In genomic region chr16:57912529-57913260, GRCh38 we compare ENCODE assay signal across 2 cellular contexts.
TF ChIP-seq lines count a peak whose summit lies in the region.

No MANE protein-coding gene starts in this region.

TF ChIP-seq in HEK293, 187 proteins besides CTCF, POLR2A, EP300 and RAD21 (continued from another document):
- TF ChIP-seq ZNF26 (tag by site-specific recombination; IDR thresholded peaks at IDR 0.05) (no peak), ZNF157 (tag by site-specific recombination; IDR thresholded peaks at IDR 0.05) (peak; percentile 45; the same call in 1 of the 2 replicates), ZNF23 (tag by site-specific recombination; IDR thresholded peaks at IDR 0.05; ENCODE audit: borderline replicate concordance) (0 out of 2 replicates have a peak, but pooled peaks have one; percentile 14), ZNF155 (tag by site-specific recombination; IDR thresholded peaks at IDR 0.05) (0 out of 2 replicates have a peak, but pooled peaks have one; percentile 17), ZNF114 (tag by site-specific recombination; IDR thresholded peaks at IDR 0.05) (0 out of 2 replicates have a peak, but pooled peaks have one; percentile 40), ZNF280C (tag by site-specific recombination; IDR thresholded peaks at IDR 0.05) (0 out of 2 replicates have a peak, but pooled peaks have one; percentile 63), ZNF76 (tag by site-specific recombination; IDR thresholded peaks at IDR 0.05; ENCODE audit: borderline replicate concordance, low read depth) (no peak), ZNF544 (tag by site-specific recombination; IDR thresholded peaks at IDR 0.05) (0 out of 2 replicates have a peak, but pooled peaks have one; percentile 14), ZNF580 (tag by site-specific recombination; IDR thresholded peaks at IDR 0.05) (peak; percentile 53; the same call in 1 of the 2 replicates), GFI1B (tag by site-specific recombination; IDR thresholded peaks at IDR 0.05) (no peak), ZSCAN4 (tag by site-specific recombination; IDR thresholded peaks at IDR 0.05) (peak; percentile 49), ZNF239 (tag by site-specific recombination; IDR thresholded peaks at IDR 0.05) (peak; percentile 65; the same call in 1 of the 2 replicates), YY2 (tag by site-specific recombination; IDR thresholded peaks at IDR 0.05) (peak; percentile 65; the same call in 1 of the 2 replicates), ZNF148 (tag by site-specific recombination; IDR thresholded peaks at IDR 0.05; ENCODE audit: borderline replicate concordance) (0 out of 2 replicates have a peak, but pooled peaks have one; percentile 65), KLF1 (tag by site-specific recombination; IDR thresholded peaks at IDR 0.05) (peak; percentile 19; the same call in 1 of the 2 replicates), ZNF2 (tag by site-specific recombination; IDR thresholded peaks at IDR 0.05) (peak; percentile 57; the same call in 1 of the 2 replicates), ZNF704 (tag by site-specific recombination; IDR thresholded peaks at IDR 0.05) (no peak)
TF ChIP-seq in HEK293: peak in this region for 14.

TF ChIP-seq in GM12878, 131 proteins besides CTCF, POLR2A, EP300 and RAD21 (continued from another document):
- TF ChIP-seq E4F1 (IDR thresholded peaks at IDR 0.05; ENCODE audit: borderline replicate concordance, partially characterized antibody): peak; percentile 21
